1 cellular context compared by ENCODE assay signal in genomic region chr5:81752644-81752963, GRCh38.
TF ChIP-seq lines count a peak whose summit lies in the region.

No MANE protein-coding gene starts in this region.

TF ChIP-seq in H1, 55 proteins besides CTCF, POLR2A, EP300 and RAD21 (continued from another document):
- TF ChIP-seq JUN (IDR thresholded peaks at IDR 0.05; ENCODE audit: low read depth, low read length), result no peak
- no peak for TF ChIP-seq CBX5 (IDR thresholded peaks at IDR 0.05; ENCODE audit: low read depth, low read length)
- TF ChIP-seq CEBPB (IDR thresholded peaks at IDR 0.05; ENCODE audit: low read depth, low read length), result no peak
- TF ChIP-seq, protein P1, sequence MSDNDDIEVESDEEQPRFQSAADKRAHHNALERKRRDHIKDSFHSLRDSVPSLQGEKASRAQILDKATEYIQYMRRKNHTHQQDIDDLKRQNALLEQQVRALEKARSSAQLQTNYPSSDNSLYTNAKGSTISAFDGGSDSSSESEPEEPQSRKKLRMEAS (IDR thresholded peaks at IDR 0.05), result no peak
- TF ChIP-seq CHD7 (IDR thresholded peaks at IDR 0.05; ENCODE audit: insufficient replicate concordance, low read length), result no peak
- no peak for TF ChIP-seq CBX8 (IDR thresholded peaks at IDR 0.05; ENCODE audit: borderline replicate concordance, low read depth, low read length)
- no peak for TF ChIP-seq JUND (IDR thresholded peaks at IDR 0.05; ENCODE audit: low read length)
- TF ChIP-seq USF2 (IDR thresholded peaks at IDR 0.05; ENCODE audit: low read length), result no peak
- no peak for TF ChIP-seq CHD2 (IDR thresholded peaks at IDR 0.05; ENCODE audit: low read length)
- TF ChIP-seq ASH2L (IDR thresholded peaks at IDR 0.05; ENCODE audit: low read length), result no peak
- no peak for TF ChIP-seq YY1 (IDR thresholded peaks at IDR 0.05; ENCODE audit: low read depth, low read length)
- no peak for TF ChIP-seq MAFK (IDR thresholded peaks at IDR 0.05; ENCODE audit: low read depth, low read length)
- no peak for TF ChIP-seq SAP30 (IDR thresholded peaks at IDR 0.05; ENCODE audit: insufficient read depth, insufficient replicate concordance, low read length)
- no peak for TF ChIP-seq TAF7 (optimal IDR thresholded peaks at IDR 0.05; ENCODE audit: borderline replicate concordance, low read depth, low read length)
- TF ChIP-seq CREB1 (IDR thresholded peaks at IDR 0.05), result no peak
- no peak for TF ChIP-seq HDAC6 (IDR thresholded peaks at IDR 0.05; ENCODE audit: low read depth, low read length)
- no peak for TF ChIP-seq PHF8 (conservative IDR thresholded peaks at IDR 0.05; ENCODE audit: low read depth, low read length)
